8 cellular contexts compared by ENCODE assay signal in genomic region chr1:169928438-169929209, GRCh38. TPM values are rescaled to one million over a fixed set of nuclear protein-coding genes. Genes with fewer than 3 reads are reported as not detected.
DNase-seq lines count a peak whose midpoint lies in the region; ATAC-seq and TF ChIP-seq lines count a peak whose summit lies in the region.

No MANE protein-coding gene starts in this region.

- peak; percentile 51 for TF ChIP-seq CTCF in GM12865 (IDR thresholded peaks at IDR 0.05; ENCODE audit: insufficient read depth, low read depth, low read length, missing control alignments)
- peak; percentile 95 for TF ChIP-seq CTCF in activated CD8-positive, alpha-beta T cell treated with anti-CD3 and anti-CD28 coated beads for 36 hours (IDR thresholded peaks at IDR 0.05)
- TF ChIP-seq CTCF in right atrium auricular region (IDR thresholded peaks at IDR 0.05), result peak; percentile 53 to 76

- POLR2A ChIA-PET in activated CD8-positive, alpha-beta T cell treated with anti-CD3 and anti-CD28 coated beads for 36 hours (lab: Charles Lee), result no interaction called here

- CTCF ChIA-PET in activated CD8-positive, alpha-beta T cell treated with anti-CD3 and anti-CD28 coated beads for 36 hours (lab: Charles Lee), result interaction anchor here (0.6 to 1.5 kb wide), 9 partner anchors 11 to 1001 kb away, joined by 3 to 4 read pairs (median 3); partner anchors contain the start of gene SCYL3

- DNase-seq in ACHN (peak; percentile 70), GM12865 (ENCODE audit: low read depth) (peak; percentile 68), NCI-H1694 treated with DMSO at 0.1 percent for 48 hours (lab: John Stamatoyannopoulos, UW) (peak; percentile 76), right atrium auricular region (ENCODE audit: low spot score) (no peak), ureter (ENCODE audit: low spot score) (no peak)
- no peak for DNase-seq in activated CD8-positive, alpha-beta T cell treated with anti-CD3 and anti-CD28 coated beads for 36 hours

- intact Hi-C loops in activated CD8-positive, alpha-beta T cell treated with anti-CD3 and anti-CD28 coated beads for 36 hours (cut with micrococcal nuclease), result loop anchor here (10.0 kb wide), 1 partner anchor 736 kb away; the partner anchor contains the start of gene PRRX1

- no peaks in the 10 kb centered on the region for H3K27me3 Mint-ChIP-seq in activated CD8-positive, alpha-beta T cell treated with anti-CD3 and anti-CD28 coated beads for 36 hours
- H3K27me3 Mint-ChIP-seq in stimulated activated memory B cell treated with anti-CD40 and anti-IgM and Interleukin-4, amounts not matched to agents 10 μg/mL and 1 μg/mL and 100 μg/mL, for 72 hours, result no peaks in the 10 kb centered on the region

- in situ Hi-C loops in ACHN (cut with HindIII; ENCODE audit: low pct_ligation_motif_present, low pct_unique_long_range_greater_than_20kb, low sequenced_read_pairs), result no loop called here

- no peak overlapping the region for H3K27ac Mint-ChIP-seq in activated CD8-positive, alpha-beta T cell treated with anti-CD3 and anti-CD28 coated beads for 36 hours
- H3K27ac Mint-ChIP-seq in stimulated activated memory B cell treated with anti-CD40 and anti-IgM and Interleukin-4, amounts not matched to agents 10 μg/mL and 1 μg/mL and 100 μg/mL, for 72 hours, result no peak overlapping the region

- H3K27ac ChIP-seq in right atrium auricular region, result no peak overlapping the region

- H3K4me1 ChIP-seq in right atrium auricular region, result no peaks in the 10 kb centered on the region

- no peaks in the 10 kb centered on the region for H3K9me3 ChIP-seq in right atrium auricular region

- ATAC-seq in HG02870 (IDR thresholded peaks at IDR 0.05; ENCODE audit: unreplicated experiment), result peak; percentile 59
- peak; percentile 66 for ATAC-seq in activated CD8-positive, alpha-beta T cell treated with anti-CD3 and anti-CD28 coated beads for 36 hours
- ATAC-seq in stimulated activated memory B cell treated with anti-CD40 and anti-IgM and Interleukin-4, amounts not matched to agents 10 μg/mL and 1 μg/mL and 100 μg/mL, for 72 hours, result peak; percentile 59

- H3K36me3 ChIP-seq in right atrium auricular region, result no peaks in the 10 kb centered on the region

- H3K4me3 ChIP-seq in GM12865 (ENCODE audit: low read depth, low read length) (no peak overlapping the region), right atrium auricular region (no peak overlapping the region)

- H3K4me3 Mint-ChIP-seq in activated CD8-positive, alpha-beta T cell treated with anti-CD3 and anti-CD28 coated beads for 36 hours, result no peak overlapping the region
- no peak overlapping the region for H3K4me3 Mint-ChIP-seq in stimulated activated memory B cell treated with anti-CD40 and anti-IgM and Interleukin-4, amounts not matched to agents 10 μg/mL and 1 μg/mL and 100 μg/mL, for 72 hours

- H3K36me3 Mint-ChIP-seq in activated CD8-positive, alpha-beta T cell treated with anti-CD3 and anti-CD28 coated beads for 36 hours (ENCODE audit: low read depth), result no peaks in the 10 kb centered on the region
- H3K36me3 Mint-ChIP-seq in stimulated activated memory B cell treated with anti-CD40 and anti-IgM and Interleukin-4, amounts not matched to agents 10 μg/mL and 1 μg/mL and 100 μg/mL, for 72 hours, result no peaks in the 10 kb centered on the region

- H3K27me3 ChIP-seq in right atrium auricular region, result no peaks in the 10 kb centered on the region

- no peaks in the 10 kb centered on the region for H3K9me3 Mint-ChIP-seq in activated CD8-positive, alpha-beta T cell treated with anti-CD3 and anti-CD28 coated beads for 36 hours
- H3K9me3 Mint-ChIP-seq in stimulated activated memory B cell treated with anti-CD40 and anti-IgM and Interleukin-4, amounts not matched to agents 10 μg/mL and 1 μg/mL and 100 μg/mL, for 72 hours, result no peaks in the 10 kb centered on the region

- H3K4me1 Mint-ChIP-seq in activated CD8-positive, alpha-beta T cell treated with anti-CD3 and anti-CD28 coated beads for 36 hours (ENCODE audit: low read depth), result peaks cover 9% of the 10 kb centered on the region
- H3K4me1 Mint-ChIP-seq in stimulated activated memory B cell treated with anti-CD40 and anti-IgM and Interleukin-4, amounts not matched to agents 10 μg/mL and 1 μg/mL and 100 μg/mL, for 72 hours, result no peaks in the 10 kb centered on the region

RNA-seq across cellular contexts. Expression of gene SCYL3, which starts 34.9 kb away (rescaled TPM):
- 1 to 10 TPM; 7.7 to 8.4 TPM for total RNA-seq in activated CD8-positive, alpha-beta T cell treated with anti-CD3 and anti-CD28 coated beads for 36 hours
- 1 to 10 TPM; 6.4 to 6.5 TPM for total RNA-seq in right atrium auricular region
- 21.2 TPM for total RNA-seq in ureter

Comparison
In these comparisons a context has a peak if more than half of its experiments do, and no peak if none do; other contexts are left out.
1. DNase-seq: peak in ACHN (single experiment), GM12865 (single experiment) and NCI-H1694 treated with DMSO at 0.1 percent for 48 hours (single experiment); none in activated CD8-positive, alpha-beta T cell treated with anti-CD3 and anti-CD28 coated beads for 36 hours (single experiment), right atrium auricular region (single experiment) and ureter (single experiment).
2. Peak in every context shown above with its lines, with median percentiles within 50 percentile points of each other: CTCF ChIP-seq and ATAC-seq.